11 cellular contexts compared by ENCODE assay signal in genomic region chr17:76716834-76717205, GRCh38. TPM values are rescaled to one million over a fixed set of nuclear protein-coding genes. Genes with fewer than 3 reads are reported as not detected.
DNase-seq lines count a peak whose midpoint lies in the region; ATAC-seq and TF ChIP-seq lines count a peak whose summit lies in the region.
"Had no signal": no experiment of that assay in that cellular context is flagged by ENCODE, and none has a peak within 500 bp of the region (broad histone marks: within the 10 kb centered on the region; RNA-seq: fewer than 3 reads in every experiment).

No MANE protein-coding gene starts in this region.

- H3K27ac ChIP-seq in KOPT-K1 (ENCODE audit: low read depth, low read length, poor library complexity, severe bottlenecking) = peak overlapping the region; percentile 68

- H3K27ac Mint-ChIP-seq in naive thymus-derived CD8-positive, alpha-beta T cell = peak overlapping the region; percentile 87 to 99 (median 96)
- H3K27ac Mint-ChIP-seq in Calu3 (ENCODE audit: unreplicated experiment) = no peak overlapping the region

- no peak for ATAC-seq in naive thymus-derived CD8-positive, alpha-beta T cell
- ATAC-seq in GM21526 (IDR thresholded peaks at IDR 0.05; ENCODE audit: low FRiP score, unreplicated experiment) (no peak), GM18858 (IDR thresholded peaks at IDR 0.05; ENCODE audit: unreplicated experiment) (no peak)

- DNase-seq in AG20443 (ENCODE audit: low spot score) (peak; percentile 82), choroid plexus epithelial cell (ENCODE audit: low read depth) (peak; percentile 98), Calu3 (no peak), HuH-7 (ENCODE audit: low spot score) (no peak)
- no peak for DNase-seq in naive thymus-derived CD8-positive, alpha-beta T cell
- DNase-seq: caudate nucleus, H9, NCI-H1436 had no signal

- H3K27me3 Mint-ChIP-seq in naive thymus-derived CD8-positive, alpha-beta T cell = no peaks in the 10 kb centered on the region
- no peaks in the 10 kb centered on the region for H3K27me3 Mint-ChIP-seq in Calu3 (ENCODE audit: unreplicated experiment)

- peaks cover 28 to 60% (median 46%) of the 10 kb centered on the region in 4 donors for H3K4me1 Mint-ChIP-seq in naive thymus-derived CD8-positive, alpha-beta T cell
- peaks cover 13% of the 10 kb centered on the region for H3K4me1 Mint-ChIP-seq in Calu3 (ENCODE audit: low read depth, unreplicated experiment)

- CTCF ChIA-PET in Calu3 (lab: Charles Lee) = no interaction called here

- TF ChIP-seq CTCF in choroid plexus epithelial cell (conservative IDR thresholded peaks at IDR 0.05; ENCODE audit: low read depth, low read length) (no peak), Calu3 (IDR thresholded peaks at IDR 0.05; ENCODE audit: unreplicated experiment) (no peak)

- no peaks in the 10 kb centered on the region for H3K9me3 ChIP-seq in KOPT-K1 (ENCODE audit: insufficient read depth, low read length, poor library complexity, severe bottlenecking)

- no peaks in the 10 kb centered on the region for H3K9me3 Mint-ChIP-seq in naive thymus-derived CD8-positive, alpha-beta T cell
- no peaks in the 10 kb centered on the region for H3K9me3 Mint-ChIP-seq in Calu3 (ENCODE audit: low read depth, unreplicated experiment)
- H3K9me3 Mint-ChIP-seq: H9 had no signal

- POLR2A ChIA-PET in naive thymus-derived CD8-positive, alpha-beta T cell (lab: Charles Lee) = interaction anchor here (0.5 to 7.3 kb wide), 4 partner anchors 10 to 1627 kb away, joined by 3 to 93 read pairs (median 22); partner anchors contain the start of genes JMJD6, METTL23, MFSD11 and SRSF2

- no TSS peak for BruUV-seq in Calu3 (replicated peaks; lab: Mats Ljungman, UMichigan)

- H3K36me3 Mint-ChIP-seq in naive thymus-derived CD8-positive, alpha-beta T cell = peaks cover 0 to 69% (median 24%) of the 10 kb centered on the region in 3 donors
- H3K36me3 Mint-ChIP-seq in Calu3 (ENCODE audit: insufficient read depth, unreplicated experiment) = peaks cover 63% of the 10 kb centered on the region

- H3K4me3 ChIP-seq in choroid plexus epithelial cell (ENCODE audit: low read depth, low read length) = peak overlapping the region; percentile 32

- intact Hi-C loops in Calu3 (cut with micrococcal nuclease; ENCODE audit: unreplicated experiment) = loop anchor here (10.0 kb wide), 1 partner anchor 72 kb away; the partner anchor contains the start of gene ST6GALNAC1

- H3K36me3 ChIP-seq in KOPT-K1 (ENCODE audit: insufficient read depth, low read length) = peaks cover 91% of the 10 kb centered on the region

- peak overlapping the region in 4 of 10 donors; percentile 16 to 71 (median 70) for H3K4me3 Mint-ChIP-seq in naive thymus-derived CD8-positive, alpha-beta T cell
- no peak overlapping the region for H3K4me3 Mint-ChIP-seq in Calu3 (ENCODE audit: low read depth, unreplicated experiment)
- H3K4me3 Mint-ChIP-seq: H9 had no signal

RNA-seq across cellular contexts. Expression of gene MXRA7, which starts 6.1 kb away (rescaled TPM):
- total RNA-seq in naive thymus-derived CD8-positive, alpha-beta T cell = 10 to 100 TPM; 13.9 to 16.3 TPM
- polyA plus RNA-seq in naive thymus-derived CD8-positive, alpha-beta T cell = 10 to 100 TPM in 1 of 3 donors, 1 to 10 TPM in 2; 2.2 to 25.3 (median 5.4) TPM
- total RNA-seq in Calu3 (2022) = 6.5 and 9.9 TPM in 2 replicates

RNA-seq across cellular contexts. Expression of gene JMJD6, which starts 9.6 kb away (rescaled TPM):
- total RNA-seq in naive thymus-derived CD8-positive, alpha-beta T cell = 10 to 100 TPM; 36.6 to 37.8 TPM
- 10 to 100 TPM; 10.2 to 34.2 (median 14.4) TPM for polyA plus RNA-seq in naive thymus-derived CD8-positive, alpha-beta T cell
- total RNA-seq in Calu3 (2022) = 60.8 and 62.1 TPM in 2 replicates

RNA-seq across cellular contexts. Expression of gene METTL23, which starts 9.8 kb away (rescaled TPM):
- total RNA-seq in naive thymus-derived CD8-positive, alpha-beta T cell = 10 to 100 TPM; 86.2 to 86.9 TPM
- polyA plus RNA-seq in naive thymus-derived CD8-positive, alpha-beta T cell = 100 to 1,000 TPM; 140 to 154 (median 146) TPM
- total RNA-seq in Calu3 (2022) = 56.1 and 58.1 TPM in 2 replicates

RNA-seq across cellular contexts. Expression of gene SRSF2, which starts 20.3 kb away (rescaled TPM):
- total RNA-seq in naive thymus-derived CD8-positive, alpha-beta T cell = 100 to 1,000 TPM; 358 to 377 TPM
- polyA plus RNA-seq in naive thymus-derived CD8-positive, alpha-beta T cell = 100 to 1,000 TPM; 101 to 106 (median 105) TPM
- total RNA-seq in Calu3 (2022) = 238 and 241 TPM in 2 replicates

RNA-seq across cellular contexts. Expression of gene MFSD11, which starts 21.1 kb away (rescaled TPM):
- 10 to 100 TPM; 28.2 to 30.4 TPM for total RNA-seq in naive thymus-derived CD8-positive, alpha-beta T cell
- 10 to 100 TPM; 18.1 to 23.6 (median 18.9) TPM for polyA plus RNA-seq in naive thymus-derived CD8-positive, alpha-beta T cell
- total RNA-seq in Calu3 (2022) = 21.4 and 23.9 TPM in 2 replicates

Comparison
In these comparisons a context has a peak if more than half of its experiments do, and no peak if none do; other contexts are left out.
1. DNase-seq: peak in AG20443 (single experiment) and choroid plexus epithelial cell (single experiment); none in naive thymus-derived CD8-positive, alpha-beta T cell (0 of 10), Calu3 (single experiment) and HuH-7 (single experiment).